In genomic region chr5:39274388-39275085, GRCh38 we compare ENCODE assay signal across 8 cellular contexts. TPM values are rescaled to one million over a fixed set of nuclear protein-coding genes. Genes with fewer than 3 reads are reported as not detected.
DNase-seq lines count a peak whose midpoint lies in the region; ATAC-seq, FAIRE-seq and TF ChIP-seq lines count a peak whose summit lies in the region.

No MANE protein-coding gene starts in this region.

- no peak overlapping the region for H3K27ac Mint-ChIP-seq in osteocyte (ENCODE audit: unreplicated experiment)

- H3K27me3 ChIP-seq in subcutaneous abdominal adipose tissue (ENCODE audit: control insufficient read depth in 5 of 5, insufficient read depth in 4 of 5, low read length in 5 of 5), result no peaks in the 10 kb centered on the region

- peak overlapping the region; percentile 8 for H3K27ac ChIP-seq in subcutaneous abdominal adipose tissue (ENCODE audit: low read depth, low read length)

- ATAC-seq in GM21526 (IDR thresholded peaks at IDR 0.05; ENCODE audit: low FRiP score, unreplicated experiment), result peak; percentile 93

- H3K4me1 Mint-ChIP-seq in osteocyte (ENCODE audit: unreplicated experiment), result peaks cover 3% of the 10 kb centered on the region

- no peaks in the 10 kb centered on the region for H3K36me3 ChIP-seq in subcutaneous abdominal adipose tissue (ENCODE audit: control insufficient read depth in 5 of 5, insufficient read depth in 5 of 5, low read length in 5 of 5)

- H3K4me1 ChIP-seq in subcutaneous abdominal adipose tissue (ENCODE audit: control insufficient read depth in 5 of 5, insufficient read depth in 5 of 5, low read length in 5 of 5), result peaks cover 0 to 4% (median 2%) of the 10 kb centered on the region in 5 donors

- peak overlapping the region in 1 of 5 donors; percentile 48 for H3K9ac ChIP-seq in subcutaneous abdominal adipose tissue (ENCODE audit: low read length in 5 of 5)

- TF ChIP-seq CTCF in GM12864 (IDR thresholded peaks at IDR 0.05; ENCODE audit: low read depth, low read length, missing control alignments) (no peak), osteocyte (IDR thresholded peaks at IDR 0.05) (no peak)

- DNase-seq in GM12864 (ENCODE audit: low read depth) (peak; percentile 22), KBM-7 (peak; percentile 75), C1 segment of cervical spinal cord (lab: John Stamatoyannopoulos, UW) (no peak), SW480 (ENCODE audit: low spot score) (no peak), osteocyte (ENCODE audit: extremely low spot score, unreplicated experiment) (no peak)

- H3K4me3 ChIP-seq in GM12864 (ENCODE audit: low read depth, low read length), result peak overlapping the region; percentile 14; the same call in 1 of the 2 replicates
- H3K4me3 ChIP-seq in subcutaneous abdominal adipose tissue (ENCODE audit: low read depth in 1 of 5, low read length in 5 of 5), result peak overlapping the region in 3 of 5 donors; percentile 24 to 55 (median 34)

- in situ Hi-C loops in KBM-7 (cut with MboI; ENCODE audit: low pct_unique_long_range_greater_than_20kb, low sequenced_read_pairs), result no loop called here

- H3K9me3 Mint-ChIP-seq in osteocyte (ENCODE audit: unreplicated experiment), result no peaks in the 10 kb centered on the region

- H3K4me3 Mint-ChIP-seq in osteocyte (ENCODE audit: unreplicated experiment), result no peak overlapping the region

- FAIRE-seq in colon (lab: Jason Lieb, UNC), result peak; percentile 55

- peaks cover 21% of the 10 kb centered on the region for H3K27me3 Mint-ChIP-seq in osteocyte (ENCODE audit: unreplicated experiment)

- no peaks in the 10 kb centered on the region for H3K36me3 Mint-ChIP-seq in osteocyte (ENCODE audit: unreplicated experiment)

- H3K9me3 ChIP-seq in subcutaneous abdominal adipose tissue (ENCODE audit: control insufficient read depth in 5 of 5, low read length in 5 of 5), result no peaks in the 10 kb centered on the region

RNA-seq across cellular contexts. Expression of gene FYB1, which starts 55.2 kb away (rescaled TPM):
- not detected in 2 replicates for total RNA-seq in osteocyte

Comparison
In these comparisons a context has a peak if more than half of its experiments do, and no peak if none do; other contexts are left out.
1. DNase-seq: peak in GM12864 (single experiment) and KBM-7 (single experiment); none in C1 segment of cervical spinal cord (0 of 14), SW480 (single experiment) and osteocyte (single experiment).